Comparison of ENCODE assay signal across 1 cellular context in the genomic region with DNA sequence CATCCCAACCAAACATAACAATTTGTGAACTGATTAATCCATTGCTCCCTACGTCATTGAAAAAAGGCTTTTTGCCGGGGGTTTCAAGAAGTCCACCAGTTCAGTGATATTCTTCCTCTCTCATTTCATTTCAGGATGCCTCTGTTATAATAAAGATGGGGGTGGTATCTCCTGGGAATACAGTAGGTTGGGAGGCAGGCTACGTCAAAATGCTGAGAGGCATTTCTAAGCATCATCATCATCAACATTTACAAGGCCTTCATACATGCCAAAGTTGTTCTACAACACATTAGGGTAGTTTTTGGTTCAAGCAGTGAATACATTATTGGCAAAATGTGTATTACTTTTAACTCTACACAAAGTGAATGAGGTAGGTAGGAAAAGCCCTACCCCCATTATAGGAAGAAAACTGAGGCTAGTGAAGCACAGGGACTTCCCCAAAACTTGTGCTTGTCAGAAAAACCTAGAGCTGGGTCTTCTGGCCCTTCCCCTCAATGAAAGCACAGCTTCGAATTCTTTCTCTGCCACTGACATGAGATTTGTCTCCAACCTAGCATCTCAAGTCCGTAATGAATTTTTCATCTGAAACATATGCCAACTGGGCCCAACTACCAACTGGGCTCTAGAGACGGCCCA.
TF ChIP-seq lines count a peak whose summit lies in the region.

No MANE protein-coding gene starts in this region.

TF ChIP-seq in GM12878, 131 proteins besides CTCF, POLR2A, EP300 and RAD21 (continued from another document):
- TF ChIP-seq SIX5 (IDR thresholded peaks at IDR 0.05; ENCODE audit: low read depth, low read length, severe bottlenecking) (no peak), YY1 (IDR thresholded peaks at IDR 0.05; ENCODE audit: low read depth, low read length) (no peak), IKZF1 (conservative IDR thresholded peaks at IDR 0.05) (no peak), SUPT20H (IDR thresholded peaks at IDR 0.05; ENCODE audit: borderline replicate concordance, control insufficient read depth, low read depth, low read length) (no peak), ZSCAN29 (IDR thresholded peaks at IDR 0.05) (no peak), MTA3 (IDR thresholded peaks at IDR 0.05; ENCODE audit: borderline replicate concordance, low read length) (0 out of 2 replicates have a peak, but pooled peaks have one; percentile 50), DPF2 (IDR thresholded peaks at IDR 0.05) (no peak), HDAC6 (IDR thresholded peaks at IDR 0.05; ENCODE audit: unreplicated experiment) (no peak)
- TF ChIP-seq, protein P1, sequence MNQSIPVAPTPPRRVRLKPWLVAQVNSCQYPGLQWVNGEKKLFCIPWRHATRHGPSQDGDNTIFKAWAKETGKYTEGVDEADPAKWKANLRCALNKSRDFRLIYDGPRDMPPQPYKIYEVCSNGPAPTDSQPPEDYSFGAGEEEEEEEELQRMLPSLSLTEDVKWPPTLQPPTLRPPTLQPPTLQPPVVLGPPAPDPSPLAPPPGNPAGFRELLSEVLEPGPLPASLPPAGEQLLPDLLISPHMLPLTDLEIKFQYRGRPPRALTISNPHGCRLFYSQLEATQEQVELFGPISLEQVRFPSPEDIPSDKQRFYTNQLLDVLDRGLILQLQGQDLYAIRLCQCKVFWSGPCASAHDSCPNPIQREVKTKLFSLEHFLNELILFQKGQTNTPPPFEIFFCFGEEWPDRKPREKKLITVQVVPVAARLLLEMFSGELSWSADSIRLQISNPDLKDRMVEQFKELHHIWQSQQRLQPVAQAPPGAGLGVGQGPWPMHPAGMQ (IDR thresholded peaks at IDR 0.05; ENCODE audit: borderline replicate concordance) = no peak
- TF ChIP-seq, protein P2, sequence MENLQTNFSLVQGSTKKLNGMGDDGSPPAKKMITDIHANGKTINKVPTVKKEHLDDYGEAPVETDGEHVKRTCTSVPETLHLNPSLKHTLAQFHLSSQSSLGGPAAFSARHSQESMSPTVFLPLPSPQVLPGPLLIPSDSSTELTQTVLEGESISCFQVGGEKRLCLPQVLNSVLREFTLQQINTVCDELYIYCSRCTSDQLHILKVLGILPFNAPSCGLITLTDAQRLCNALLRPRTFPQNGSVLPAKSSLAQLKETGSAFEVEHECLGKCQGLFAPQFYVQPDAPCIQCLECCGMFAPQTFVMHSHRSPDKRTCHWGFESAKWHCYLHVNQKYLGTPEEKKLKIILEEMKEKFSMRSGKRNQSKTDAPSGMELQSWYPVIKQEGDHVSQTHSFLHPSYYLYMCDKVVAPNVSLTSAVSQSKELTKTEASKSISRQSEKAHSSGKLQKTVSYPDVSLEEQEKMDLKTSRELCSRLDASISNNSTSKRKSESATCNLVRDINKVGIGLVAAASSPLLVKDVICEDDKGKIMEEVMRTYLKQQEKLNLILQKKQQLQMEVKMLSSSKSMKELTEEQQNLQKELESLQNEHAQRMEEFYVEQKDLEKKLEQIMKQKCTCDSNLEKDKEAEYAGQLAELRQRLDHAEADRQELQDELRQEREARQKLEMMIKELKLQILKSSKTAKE (IDR thresholded peaks at IDR 0.05; ENCODE audit: low read depth, poor library complexity, severe bottlenecking) = no peak
